In the genomic region with DNA sequence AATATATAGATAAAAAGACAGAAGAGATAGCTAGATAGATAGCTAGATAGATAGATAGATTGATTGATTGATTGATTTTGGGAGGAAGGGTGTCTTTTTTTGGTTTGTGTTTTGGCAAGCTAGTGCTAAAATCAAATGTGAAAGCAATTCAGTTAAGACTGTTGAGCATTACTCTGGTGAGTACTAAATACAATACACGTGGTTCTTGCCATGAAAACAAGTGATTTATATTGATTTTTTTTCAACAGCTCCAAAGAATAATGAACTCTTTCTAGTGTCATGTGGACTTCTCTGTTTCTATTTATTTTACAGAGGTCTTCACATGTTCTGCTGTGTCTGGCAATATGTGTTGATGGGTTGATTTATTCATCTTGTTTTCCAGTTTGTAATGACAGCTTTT, we compare ENCODE assay signal across 14 cellular contexts.
DNase-seq lines count a peak whose midpoint lies in the region; ATAC-seq and TF ChIP-seq lines count a peak whose summit lies in the region.
"Had no signal": no experiment of that assay in that cellular context is flagged by ENCODE, and none has a peak within 500 bp of the region (broad histone marks: within the 10 kb centered on the region; RNA-seq: fewer than 3 reads in every experiment).

No MANE protein-coding gene starts in this region.

- H3K27ac ChIP-seq in endodermal cell (ENCODE audit: low read depth, low read length) = no peak overlapping the region
- H3K27ac ChIP-seq: BLaER1 treated with 17β-estradiol and CSF1 and Interleukin-3, amounts not matched to agents 10 nM and 100 nM had no signal

- H3K4me1 ChIP-seq in endodermal cell (ENCODE audit: control insufficient read depth, insufficient read depth, low read length) = peaks cover 7% of the 10 kb centered on the region
- H3K4me1 ChIP-seq in neuron (ENCODE audit: insufficient read depth, low read length) = peaks cover 25% of the 10 kb centered on the region
- no peaks in the 10 kb centered on the region for H3K4me1 ChIP-seq in mucosa of descending colon (ENCODE audit: low read depth)
- H3K4me1 ChIP-seq: BLaER1 treated with 17β-estradiol and CSF1 and Interleukin-3, amounts not matched to agents 10 nM and 100 nM had no signal

- peak overlapping the region; percentile 56 for H2AFZ ChIP-seq in neuron (ENCODE audit: low read depth, low read length)

- no peak overlapping the region for H3K27ac Mint-ChIP-seq in endodermal cell
- H3K27ac Mint-ChIP-seq: CD4-positive, CD25-positive, alpha-beta regulatory T cell had no signal

- H3K4me3 ChIP-seq in endodermal cell (ENCODE audit: low read length) = peak overlapping the region; percentile 34
- peak overlapping the region; percentile 52 for H3K4me3 ChIP-seq in neuron (ENCODE audit: low read length)
- no peak overlapping the region for H3K4me3 ChIP-seq in mucosa of descending colon
- H3K4me3 ChIP-seq: BLaER1 treated with 17β-estradiol and CSF1 and Interleukin-3, amounts not matched to agents 10 nM and 100 nM had no signal

- no peak for ATAC-seq in HG02610 (IDR thresholded peaks at IDR 0.05; ENCODE audit: unreplicated experiment)
- no peak for ATAC-seq in mucosa of descending colon

- H3K4me1 Mint-ChIP-seq in endodermal cell = peaks cover 16% of the 10 kb centered on the region
- H3K4me1 Mint-ChIP-seq: CD4-positive, CD25-positive, alpha-beta regulatory T cell had no signal

- WGBS in endodermal cell (ENCODE audit: insufficient coverage in 1 of 2, insufficient read length in 1 of 2), 2 experiments = 100% methylated on average over 1 of the region's 1 CpG

- no peak overlapping the region for H3K4me3 Mint-ChIP-seq in endodermal cell
- H3K4me3 Mint-ChIP-seq: CD4-positive, CD25-positive, alpha-beta regulatory T cell had no signal

- no peaks in the 10 kb centered on the region for H3K36me3 Mint-ChIP-seq in endodermal cell (ENCODE audit: low read depth)
- H3K36me3 Mint-ChIP-seq: CD4-positive, CD25-positive, alpha-beta regulatory T cell had no signal

- H3K36me3 ChIP-seq in endodermal cell (ENCODE audit: control insufficient read depth, insufficient read depth, low read length) (no peaks in the 10 kb centered on the region), neuron (ENCODE audit: insufficient read depth, low read length) (no peaks in the 10 kb centered on the region), mucosa of descending colon (ENCODE audit: low read depth) (no peaks in the 10 kb centered on the region)
- H3K36me3 ChIP-seq: BLaER1 treated with 17β-estradiol and CSF1 and Interleukin-3, amounts not matched to agents 10 nM and 100 nM had no signal

- H3K9me3 ChIP-seq in endodermal cell (ENCODE audit: control insufficient read depth, low read length) (no peaks in the 10 kb centered on the region), neuron (ENCODE audit: low read length) (no peaks in the 10 kb centered on the region), mucosa of descending colon (no peaks in the 10 kb centered on the region)
- H3K9me3 ChIP-seq: BLaER1 treated with 17β-estradiol and CSF1 and Interleukin-3, amounts not matched to agents 10 nM and 100 nM had no signal

- H3K27me3 ChIP-seq in endodermal cell (ENCODE audit: control insufficient read depth, insufficient read depth, low read length, poor library complexity, severe bottlenecking) (no peaks in the 10 kb centered on the region), neuron (ENCODE audit: insufficient read depth, low read length) (no peaks in the 10 kb centered on the region)
- H3K27me3 ChIP-seq: BLaER1 treated with 17β-estradiol and CSF1 and Interleukin-3, amounts not matched to agents 10 nM and 100 nM had no signal

- peaks cover 9% of the 10 kb centered on the region for H3K27me3 Mint-ChIP-seq in endodermal cell (ENCODE audit: insufficient read depth)

- no peaks in the 10 kb centered on the region for H3K9me3 Mint-ChIP-seq in endodermal cell

- H3K9ac ChIP-seq in endodermal cell (ENCODE audit: extremely low read depth, low read length, poor library complexity, severe bottlenecking) = no peak overlapping the region
- H3K9ac ChIP-seq: BLaER1 treated with 17β-estradiol and CSF1 and Interleukin-3, amounts not matched to agents 10 nM and 100 nM had no signal

- intact Hi-C loops in mucosa of descending colon (cut with DNase I, micrococcal nuclease) = no loop called here

- peak; percentile 23 for DNase-seq in NCI-H345 treated with DMSO at 0.1 percent for 48 hours (lab: John Stamatoyannopoulos, UW; ENCODE audit: unreplicated experiment)
- no peak for DNase-seq in NCI-H345 (lab: John Stamatoyannopoulos, UW)
- DNase-seq in endodermal cell = no peak
- no peak for DNase-seq in NK-92 (lab: John Stamatoyannopoulos, UW; ENCODE audit: unreplicated experiment)
- DNase-seq in mucosa of descending colon = no peak
- DNase-seq: ACHN; Calu3; CD4-positive, CD25-positive, alpha-beta regulatory T cell; DMS 273 treated with DMSO at 0.1 percent for 48 hours; HCEC 1CT; IMR-90 had no signal

- TF ChIP-seq CTCF in endodermal cell (conservative IDR thresholded peaks at IDR 0.05) (no peak), mucosa of descending colon (IDR thresholded peaks at IDR 0.05) (no peak)
